Comparison of ENCODE assay signal across 1 cellular context in genomic region chr17:59342681-59343127, GRCh38.
TF ChIP-seq lines count a peak whose summit lies in the region.

No MANE protein-coding gene starts in this region.

TF ChIP-seq in GM12878, 131 proteins besides CTCF, POLR2A, EP300 and RAD21:
- TF ChIP-seq CEBPZ (IDR thresholded peaks at IDR 0.05; ENCODE audit: low read depth, low read length) (no peak), BMI1 (IDR thresholded peaks at IDR 0.05; ENCODE audit: borderline replicate concordance) (no peak), FOS (IDR thresholded peaks at IDR 0.05; ENCODE audit: borderline replicate concordance, extremely low read depth, insufficient read length) (no peak), FOXK2 (IDR thresholded peaks at IDR 0.05) (no peak), POLR2AphosphoS2 (IDR thresholded peaks at IDR 0.05; ENCODE audit: low read depth, low read length) (no peak), ZNF687 (IDR thresholded peaks at IDR 0.05) (no peak), SREBF1 (IDR thresholded peaks at IDR 0.05; ENCODE audit: low read length) (no peak), MTA2 (IDR thresholded peaks at IDR 0.05; ENCODE audit: low read depth) (no peak), SRF (IDR thresholded peaks at IDR 0.05; ENCODE audit: low read depth in 2 of 2, low read length in 2 of 2) (no peak), NR2C2 (IDR thresholded peaks at IDR 0.05; ENCODE audit: borderline replicate concordance, control insufficient read depth, insufficient read length, low read depth) (no peak), ELK1 (IDR thresholded peaks at IDR 0.05; ENCODE audit: low read depth, low read length) (no peak), HDGF (IDR thresholded peaks at IDR 0.05) (no peak), NR2C1 (IDR thresholded peaks at IDR 0.05) (no peak)
